In the genomic region with DNA sequence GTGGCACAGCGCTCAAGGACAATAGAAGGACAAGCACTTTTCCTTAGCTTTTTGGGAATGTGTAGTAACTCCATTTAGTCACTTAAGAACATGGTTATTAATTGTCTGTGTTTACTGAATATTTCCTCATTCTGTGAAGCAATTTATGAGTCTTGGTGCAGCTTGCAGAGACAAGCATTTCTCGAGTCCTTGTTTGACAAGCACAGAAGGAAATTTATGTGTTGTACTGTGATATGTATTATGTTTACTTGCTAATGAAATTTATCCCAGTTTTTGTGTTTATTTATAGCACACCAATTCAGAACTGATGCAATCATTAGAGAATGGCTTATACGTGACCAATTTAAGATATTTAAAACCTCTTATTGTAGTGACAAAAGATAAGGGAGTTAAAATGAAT, we compare ENCODE assay signal across 24 cellular contexts.
A peak's percentile ranks its signal among the peaks of the same experiment; 100 is the strongest.
DNase-seq lines count a peak whose midpoint lies in the region; ATAC-seq, FAIRE-seq and TF ChIP-seq lines count a peak whose summit lies in the region.
"Had no signal": no experiment of that assay in that cellular context is flagged by ENCODE, and none has a peak within 500 bp of the region (broad histone marks: within the 10 kb centered on the region; RNA-seq: fewer than 3 reads in every experiment).

No MANE protein-coding gene starts in this region.

- H3K36me3 Mint-ChIP-seq in activated naive CD4-positive, alpha-beta T cell treated with anti-CD3 and anti-CD28 coated beads for 36 hours (ENCODE audit: low read depth) = no peaks in the 10 kb centered on the region
- H3K36me3 Mint-ChIP-seq: CD14-positive monocyte; CD8-positive, alpha-beta memory T cell had no signal

- intact Hi-C loops in activated naive CD4-positive, alpha-beta T cell treated with anti-CD3 and anti-CD28 coated beads for 36 hours (cut with micrococcal nuclease) = no loop called here

- no peak overlapping the region for H3K27ac Mint-ChIP-seq in activated naive CD4-positive, alpha-beta T cell treated with anti-CD3 and anti-CD28 coated beads for 36 hours
- H3K27ac Mint-ChIP-seq: CD14-positive monocyte; CD4-positive, alpha-beta T cell; CD8-positive, alpha-beta memory T cell had no signal

- no peaks in the 10 kb centered on the region for H3K9me3 Mint-ChIP-seq in activated naive CD4-positive, alpha-beta T cell treated with anti-CD3 and anti-CD28 coated beads for 36 hours
- H3K9me3 Mint-ChIP-seq: CD4-positive, alpha-beta T cell; CD8-positive, alpha-beta memory T cell had no signal

- DNase-seq in bronchial epithelial cell (ENCODE audit: low read depth) = peak; percentile 52
- DNase-seq in epithelial cell of prostate (ENCODE audit: low read depth, low spot score) = peak; percentile 8
- peak; percentile 70 for DNase-seq in fibroblast of villous mesenchyme (ENCODE audit: low read depth)
- DNase-seq in renal cortical epithelial cell (ENCODE audit: low read depth) = peak; percentile 3
- no peak for DNase-seq in NCI-H1417 treated with DMSO at 0.1 percent for 48 hours (lab: John Stamatoyannopoulos, UW)
- no peak for DNase-seq in AML-193 (lab: John Stamatoyannopoulos, UW)
- no peak for DNase-seq in activated naive CD4-positive, alpha-beta T cell treated with anti-CD3 and anti-CD28 coated beads for 36 hours
- DNase-seq: BE2C; CD4-positive, alpha-beta T cell; CD8-positive, alpha-beta memory T cell; DMS 273 treated with DMSO at 0.1 percent for 48 hours; DMS79; EL; GDM1; GM23248; H7; HCEC 1CT had no signal

- H3K27me3 Mint-ChIP-seq in activated naive CD4-positive, alpha-beta T cell treated with anti-CD3 and anti-CD28 coated beads for 36 hours (ENCODE audit: low read depth) = no peaks in the 10 kb centered on the region
- H3K27me3 Mint-ChIP-seq: CD8-positive, alpha-beta memory T cell had no signal

- no peaks in the 10 kb centered on the region for H3K27me3 ChIP-seq in bronchial epithelial cell (ENCODE audit: control insufficient read depth, insufficient read depth, low read length)
- H3K27me3 ChIP-seq: BE2C; BLaER1 treated with 17β-estradiol and CSF1 and Interleukin-3, amounts not matched to agents 10 nM and 100 nM had no signal

- no peak for TF ChIP-seq CTCF in bronchial epithelial cell (IDR thresholded peaks at IDR 0.05; ENCODE audit: insufficient read depth, low read length, severe bottlenecking)
- TF ChIP-seq CTCF in fibroblast of villous mesenchyme (IDR thresholded peaks at IDR 0.05; ENCODE audit: insufficient read depth, low read depth, low read length) = no peak

- H3K4me3 ChIP-seq in bronchial epithelial cell (ENCODE audit: low read depth, low read length) (no peak overlapping the region), fibroblast of villous mesenchyme (ENCODE audit: low read depth, low read length) (no peak overlapping the region)
- H3K4me3 ChIP-seq: BLaER1 treated with 17β-estradiol and CSF1 and Interleukin-3, amounts not matched to agents 10 nM and 100 nM; GM12878; GM23248 had no signal

- H3K27ac ChIP-seq in epithelial cell of prostate = no peak overlapping the region
- H3K27ac ChIP-seq: BLaER1 treated with 17β-estradiol and CSF1 and Interleukin-3, amounts not matched to agents 10 nM and 100 nM; GM23248 had no signal

- H3K36me3 ChIP-seq in bronchial epithelial cell (ENCODE audit: control insufficient read depth, insufficient read depth, low read length) = no peaks in the 10 kb centered on the region
- H3K36me3 ChIP-seq: BE2C; BLaER1 treated with 17β-estradiol and CSF1 and Interleukin-3, amounts not matched to agents 10 nM and 100 nM had no signal

- no peak for FAIRE-seq in bronchial epithelial cell (lab: Jason Lieb, UNC)
- FAIRE-seq: D721Med, GM12878, GM19239, H1 had no signal

- no peaks in the 10 kb centered on the region for H3K4me1 Mint-ChIP-seq in activated naive CD4-positive, alpha-beta T cell treated with anti-CD3 and anti-CD28 coated beads for 36 hours (ENCODE audit: low read depth)
- H3K4me1 Mint-ChIP-seq: CD14-positive monocyte; CD8-positive, alpha-beta memory T cell had no signal

- H3K4me3 Mint-ChIP-seq in activated naive CD4-positive, alpha-beta T cell treated with anti-CD3 and anti-CD28 coated beads for 36 hours = no peak overlapping the region
- H3K4me3 Mint-ChIP-seq: CD14-positive monocyte; CD4-positive, alpha-beta T cell; CD8-positive, alpha-beta memory T cell had no signal

- ATAC-seq in GM18867 (IDR thresholded peaks at IDR 0.05; ENCODE audit: unreplicated experiment) = no peak
- ATAC-seq: GM12878 had no signal

- CTCF ChIA-PET in activated naive CD4-positive, alpha-beta T cell treated with anti-CD3 and anti-CD28 coated beads for 36 hours (lab: Charles Lee) = no interaction called here

Comparison
In these comparisons a context has a peak if more than half of its experiments do, and no peak if none do; other contexts are left out.
1. DNase-seq: peak in bronchial epithelial cell (single experiment), epithelial cell of prostate (single experiment), fibroblast of villous mesenchyme (single experiment) and renal cortical epithelial cell (single experiment); none in NCI-H1417 treated with DMSO at 0.1 percent for 48 hours (single experiment), AML-193 (0 of 2) and activated naive CD4-positive, alpha-beta T cell treated with anti-CD3 and anti-CD28 coated beads for 36 hours (single experiment).